Comparison of ENCODE assay signal across 8 cellular contexts in genomic region chr11:72741429-72741833, GRCh38. TPM values are rescaled to one million over a fixed set of nuclear protein-coding genes. Genes with fewer than 3 reads are reported as not detected.
A peak's percentile ranks its signal among the peaks of the same experiment; 100 is the strongest.
DNase-seq lines count a peak whose midpoint lies in the region; ATAC-seq and TF ChIP-seq lines count a peak whose summit lies in the region.

No MANE protein-coding gene starts in this region.

- POLR2A ChIA-PET in activated CD4-positive, alpha-beta T cell treated with anti-CD3 and anti-CD28 coated beads, Interleukin-2, amount 10 ng/mL, durations not matched to agents 7 days and 5 days (lab: Charles Lee), result no interaction called here
- POLR2A ChIA-PET in activated B cell treated with CpG ODN at 0.5 μM for 24 hours (lab: Charles Lee), result interaction anchor here (0.6 to 2.4 kb wide), 5 partner anchors 16 to 314 kb away, joined by 3 to 10 read pairs (median 5); partner anchors contain the start of gene STARD10
- POLR2A ChIA-PET in HEK293T (lab: Yijun Ruan, JAX), result no interaction called here

- no peaks in the 10 kb centered on the region for H3K27me3 Mint-ChIP-seq in activated CD4-positive, alpha-beta T cell treated with anti-CD3 and anti-CD28 coated beads, Interleukin-2, amount 10 ng/mL, durations not matched to agents 7 days and 5 days
- no peaks in the 10 kb centered on the region for H3K27me3 Mint-ChIP-seq in activated B cell treated with CpG ODN at 0.5 μM for 24 hours

- CTCF ChIA-PET in activated CD4-positive, alpha-beta T cell treated with anti-CD3 and anti-CD28 coated beads, Interleukin-2, amount 10 ng/mL, durations not matched to agents 7 days and 5 days (lab: Charles Lee), result interaction anchor here (0.6 to 1.6 kb wide), 3 partner anchors 9 to 1158 kb away, joined by 3 to 5 read pairs (median 4); no protein-coding TSS in a partner anchor
- CTCF ChIA-PET in activated B cell treated with CpG ODN at 0.5 μM for 24 hours (lab: Charles Lee) (interaction anchor here (1.9 kb wide), 1 partner anchor 49 kb away, joined by 5 read pairs; no protein-coding TSS in a partner anchor), HEK293T (lab: Yijun Ruan, JAX) (interaction anchor here (1.1 kb wide), 1 partner anchor 37 kb away, joined by 3 read pairs; no protein-coding TSS in a partner anchor)

- DNase-seq in activated CD4-positive, alpha-beta T cell treated with anti-CD3 and anti-CD28 coated beads, Interleukin-2, amount 10 ng/mL, durations not matched to agents 7 days and 5 days, result no peak
- DNase-seq in activated CD4-positive, alpha-beta T cell treated with anti-CD3 and anti-CD28 coated beads, Interleukin-2, amount 50 U/mL, for 4 hours, result no peak
- DNase-seq in activated B cell treated with CpG ODN at 0.5 μM for 24 hours, result no peak
- DNase-seq in islet precursor cell, result peak; percentile 99
- no peak for DNase-seq in thyroid gland
- DNase-seq in HEK293T (ENCODE audit: extremely low spot score), result no peak
- no peak for DNase-seq in GM13977 (ENCODE audit: low spot score)
- no peak for DNase-seq in stimulated activated CD4-positive, alpha-beta T cell treated with anti-CD3 and anti-CD28 coated beads, Interleukin-15, amount 100 ng/mL, for 24 hours

- H3K9me3 ChIP-seq in thyroid gland, result no peaks in the 10 kb centered on the region

- H3K27ac ChIP-seq in thyroid gland, result peak overlapping the region; percentile 79 to 95 (median 89)

- 71 to 85% methylated on average over 8 of the region's 8 CpGs for WGBS in thyroid gland, 2 donors

- peaks cover 10% of the 10 kb centered on the region for H3K36me3 Mint-ChIP-seq in activated CD4-positive, alpha-beta T cell treated with anti-CD3 and anti-CD28 coated beads, Interleukin-2, amount 10 ng/mL, durations not matched to agents 7 days and 5 days (ENCODE audit: low read depth)
- H3K36me3 Mint-ChIP-seq in activated B cell treated with CpG ODN at 0.5 μM for 24 hours (ENCODE audit: low read depth), result peaks cover 10% of the 10 kb centered on the region

- H3K27me3 ChIP-seq in thyroid gland, result no peaks in the 10 kb centered on the region

- H3K4me1 ChIP-seq in thyroid gland, result peaks cover 67 to 89% of the 10 kb centered on the region in 2 donors

- no peak overlapping the region for H3K4me3 ChIP-seq in thyroid gland (replicated peaks in 1 of 3)

- ATAC-seq in activated B cell treated with CpG ODN at 0.5 μM for 24 hours (ENCODE audit: low read depth), result no peak

- intact Hi-C loops in activated B cell treated with CpG ODN at 0.5 μM for 24 hours (cut with micrococcal nuclease) (no loop called here), thyroid gland (cut with DNase I) (no loop called here)

- TF ChIP-seq CTCF in activated B cell treated with CpG ODN at 0.5 μM for 24 hours (IDR thresholded peaks at IDR 0.05), result no peak
- TF ChIP-seq CTCF in thyroid gland (IDR thresholded peaks at IDR 0.05), result no peak
- TF ChIP-seq CTCF in GM13977 (IDR thresholded peaks at IDR 0.05; ENCODE audit: extremely low read depth, insufficient read depth, missing control alignments), result no peak

- in situ Hi-C loops in GM13977 (cut with MboI; ENCODE audit: low pct_unique_long_range_greater_than_20kb, low sequenced_read_pairs, unreplicated experiment), result no loop called here

- no peaks in the 10 kb centered on the region for H3K9me3 Mint-ChIP-seq in activated CD4-positive, alpha-beta T cell treated with anti-CD3 and anti-CD28 coated beads, Interleukin-2, amount 10 ng/mL, durations not matched to agents 7 days and 5 days
- no peaks in the 10 kb centered on the region for H3K9me3 Mint-ChIP-seq in activated B cell treated with CpG ODN at 0.5 μM for 24 hours

- H3K4me3 Mint-ChIP-seq in activated CD4-positive, alpha-beta T cell treated with anti-CD3 and anti-CD28 coated beads, Interleukin-2, amount 10 ng/mL, durations not matched to agents 7 days and 5 days, result no peak overlapping the region
- peak overlapping the region; percentile 62 for H3K4me3 Mint-ChIP-seq in activated B cell treated with CpG ODN at 0.5 μM for 24 hours

- H3K4me1 Mint-ChIP-seq in activated CD4-positive, alpha-beta T cell treated with anti-CD3 and anti-CD28 coated beads, Interleukin-2, amount 10 ng/mL, durations not matched to agents 7 days and 5 days, result peaks cover 69% of the 10 kb centered on the region
- H3K4me1 Mint-ChIP-seq in activated B cell treated with CpG ODN at 0.5 μM for 24 hours, result peaks cover 97% of the 10 kb centered on the region

- TF ChIP-seq POLR2A in thyroid gland (IDR thresholded peaks at IDR 0.05), result no peak

- H3K27ac Mint-ChIP-seq in activated CD4-positive, alpha-beta T cell treated with anti-CD3 and anti-CD28 coated beads, Interleukin-2, amount 10 ng/mL, durations not matched to agents 7 days and 5 days, result peak overlapping the region; percentile 80
- H3K27ac Mint-ChIP-seq in activated B cell treated with CpG ODN at 0.5 μM for 24 hours, result peak overlapping the region; percentile 99

- no peaks in the 10 kb centered on the region for H3K36me3 ChIP-seq in thyroid gland

TF ChIP-seq in HEK293T, 16 proteins besides CTCF, POLR2A, EP300 and RAD21:
- TF ChIP-seq SUZ12 (IDR thresholded peaks at IDR 0.05) (no peak), PKNOX1 (IDR thresholded peaks at IDR 0.05) (no peak), ARNT (IDR thresholded peaks at IDR 0.05) (no peak), ELF4 (IDR thresholded peaks at IDR 0.05) (no peak), FOXK2 (IDR thresholded peaks at IDR 0.05) (no peak), CTBP1 (IDR thresholded peaks at IDR 0.05; ENCODE audit: borderline replicate concordance) (no peak), HDGF (IDR thresholded peaks at IDR 0.05; ENCODE audit: borderline replicate concordance) (no peak)

RNA-seq across cellular contexts. Expression of gene ARAP1, which starts 10.8 kb away (rescaled TPM):
- total RNA-seq in activated CD4-positive, alpha-beta T cell treated with anti-CD3 and anti-CD28 coated beads, Interleukin-2, amount 10 ng/mL, durations not matched to agents 7 days and 5 days, result 100 to 1,000 TPM in 1 of 2 experiments, 10 to 100 TPM in 1; 83.6 to 101 TPM
- total RNA-seq in activated B cell treated with CpG ODN at 0.5 μM for 24 hours (113 and 139 TPM in 2 replicates), thyroid gland (100 to 1,000 TPM in 3 of 4 donors, 10 to 100 TPM in 1; 90.3 to 146 (median 122) TPM)

RNA-seq across cellular contexts. Expression of gene STARD10, which starts 52.4 kb away (rescaled TPM):
- 1 to 10 TPM; 4.5 to 6.4 TPM for total RNA-seq in activated CD4-positive, alpha-beta T cell treated with anti-CD3 and anti-CD28 coated beads, Interleukin-2, amount 10 ng/mL, durations not matched to agents 7 days and 5 days
- total RNA-seq in activated B cell treated with CpG ODN at 0.5 μM for 24 hours, result 42.6 and 46.8 TPM in 2 replicates
- total RNA-seq in thyroid gland, result 100 to 1,000 TPM in 1 of 4 donors, 10 to 100 TPM in 3; 67.7 to 113 (median 82.0) TPM
